36 cellular contexts compared by ENCODE assay signal in the genomic region with DNA sequence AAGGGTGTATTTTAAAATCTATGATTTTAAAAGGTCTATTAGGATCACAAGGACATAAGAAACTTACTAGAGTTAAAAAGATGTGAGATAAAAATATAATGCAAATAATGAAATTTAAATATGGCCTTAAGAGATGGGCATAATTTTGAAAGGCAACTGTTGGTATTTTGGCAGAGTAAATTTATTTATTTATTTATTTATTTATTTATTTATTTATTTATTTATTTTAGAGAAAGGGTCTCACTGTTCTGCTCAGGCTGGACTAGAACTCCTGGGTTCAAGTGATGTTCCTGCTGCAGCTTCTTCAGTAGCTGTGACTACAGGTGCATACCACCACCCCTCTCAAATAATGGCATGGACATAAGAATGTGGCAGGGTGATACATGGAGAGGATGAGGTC.
DNase-seq lines count a peak whose midpoint lies in the region; ATAC-seq, FAIRE-seq and TF ChIP-seq lines count a peak whose summit lies in the region.
"Had no signal": no experiment of that assay in that cellular context is flagged by ENCODE, and none has a peak within 500 bp of the region (broad histone marks: within the 10 kb centered on the region; RNA-seq: fewer than 3 reads in every experiment).

No MANE protein-coding gene starts in this region.

- ATAC-seq in A549 (no peak), HG03442 (IDR thresholded peaks at IDR 0.05; ENCODE audit: unreplicated experiment) (no peak)
- ATAC-seq: CD8-positive, alpha-beta T cell had no signal

- DNase-seq in A549 (ENCODE audit: low read depth in 1 of 2, low spot score in 1 of 2) (no peak), kidney (no peak), anterior cingulate cortex (lab: John Stamatoyannopoulos, UW) (no peak), NCI-H128 (lab: John Stamatoyannopoulos, UW; ENCODE audit: unreplicated experiment) (no peak), mucosa of gallbladder (ENCODE audit: low spot score) (no peak)
- DNase-seq: 8988T; ACHN; AML-193; BE2C; C1 segment of cervical spinal cord; Caco-2; Calu3; CD4-positive, alpha-beta memory T cell; CD4-positive, alpha-beta T cell; CD4-positive, CD25-positive, alpha-beta regulatory T cell; CD8-positive, alpha-beta memory T cell; CD8-positive, alpha-beta T cell; COR-L47; DMS 273 treated with DMSO at 0.1 percent for 48 hours; DMS153; DMS53; DMS79; DMS79 treated with DMSO at 0.1 percent for 48 hours; DND-41; EL had no signal

- H3K4me3 ChIP-seq in A549 (no peak overlapping the region), HEK293 (ENCODE audit: low read depth, low read length) (no peak overlapping the region), kidney (ENCODE audit: low read length in 2 of 2) (no peak overlapping the region)
- H3K4me3 ChIP-seq: BLaER1; BLaER1 treated with 17β-estradiol and CSF1 and Interleukin-3, amounts not matched to agents 10 nM and 100 nM had no signal

- TF ChIP-seq RAD21 in A549 (conservative IDR thresholded peaks at IDR 0.05 in 1 of 2, IDR thresholded peaks at IDR 0.05 in 1 of 2): no peak

- intact Hi-C loops in kidney (cut with DNase I): no loop called here

- CTCF ChIA-PET in A549 (lab: Yijun Ruan, JAX): no interaction called here
- CTCF ChIA-PET in HEK293 (lab: Yijun Ruan, JAX): no interaction called here

- no peak overlapping the region for H3K4me3 Mint-ChIP-seq in nephron
- H3K4me3 Mint-ChIP-seq: B cell; CD14-positive monocyte; CD4-positive, alpha-beta memory T cell; CD4-positive, alpha-beta T cell; CD4-positive, CD25-positive, alpha-beta regulatory T cell; CD8-positive, alpha-beta memory T cell; CD8-positive, alpha-beta T cell had no signal

- H3K4me1 Mint-ChIP-seq in nephron: peaks cover 10% of the 10 kb centered on the region
- H3K4me1 Mint-ChIP-seq: B cell; CD14-positive monocyte; CD4-positive, alpha-beta memory T cell; CD4-positive, CD25-positive, alpha-beta regulatory T cell; CD8-positive, alpha-beta memory T cell had no signal

- H3K27ac ChIP-seq in A549 (no peak overlapping the region), HEK293 (ENCODE audit: extremely low read depth, low read depth, low read length) (no peak overlapping the region), kidney (ENCODE audit: low read depth in 2 of 2, low read length in 2 of 2) (no peak overlapping the region)
- H3K27ac ChIP-seq: 22Rv1; BLaER1; BLaER1 treated with 17β-estradiol and CSF1 and Interleukin-3, amounts not matched to agents 10 nM and 100 nM; C4-2B had no signal

- no peak for TF ChIP-seq POLR2A in A549 (IDR thresholded peaks at IDR 0.05; ENCODE audit: low read length)

- H3K4me1 ChIP-seq in A549 (no peaks in the 10 kb centered on the region), HEK293 (ENCODE audit: control insufficient read depth, insufficient read depth, low read length) (no peaks in the 10 kb centered on the region), kidney (ENCODE audit: control insufficient read depth in 1 of 2, insufficient read depth in 1 of 2, low read depth in 1 of 2, low read length in 2 of 2) (peaks cover 2 to 11% of the 10 kb centered on the region in 2 donors)
- H3K4me1 ChIP-seq: BE2C; BLaER1; BLaER1 treated with 17β-estradiol and CSF1 and Interleukin-3, amounts not matched to agents 10 nM and 100 nM; Caco-2 had no signal

- POLR2A ChIA-PET in A549 (lab: Yijun Ruan, JAX): no interaction called here
- POLR2A ChIA-PET in HEK293 (lab: Yijun Ruan, JAX): no interaction called here

- H3K9ac ChIP-seq in kidney (ENCODE audit: low read length in 2 of 2): no peak overlapping the region
- H3K9ac ChIP-seq: BLaER1; BLaER1 treated with 17β-estradiol and CSF1 and Interleukin-3, amounts not matched to agents 10 nM and 100 nM had no signal

- FAIRE-seq in A549 (lab: Jason Lieb, UNC) (no peak), kidney (lab: Jason Lieb, UNC) (peak; percentile 32)
- FAIRE-seq: A204.1, D721Med had no signal

- H3K4me2 ChIP-seq in A549: no peak overlapping the region
- H3K4me2 ChIP-seq: BLaER1; BLaER1 treated with 17β-estradiol and CSF1 and Interleukin-3, amounts not matched to agents 10 nM and 100 nM had no signal

- peak overlapping the region in 2 of 3 experiments; percentile 38 to 72 for H3K27ac Mint-ChIP-seq in nephron
- H3K27ac Mint-ChIP-seq: B cell; CD14-positive monocyte; CD4-positive, alpha-beta memory T cell; CD4-positive, alpha-beta T cell; CD4-positive, CD25-positive, alpha-beta regulatory T cell; CD8-positive, alpha-beta memory T cell; CD8-positive, alpha-beta T cell had no signal

- H3K36me3 ChIP-seq in HEK293 (ENCODE audit: control insufficient read depth in 2 of 2, insufficient read depth in 1 of 2, low read length in 2 of 2): no peaks in the 10 kb centered on the region
- no peaks in the 10 kb centered on the region for H3K36me3 ChIP-seq in kidney (ENCODE audit: control insufficient read depth in 1 of 2, insufficient read depth in 2 of 2, low read length in 2 of 2)
- H3K36me3 ChIP-seq: BE2C; BLaER1; BLaER1 treated with 17β-estradiol and CSF1 and Interleukin-3, amounts not matched to agents 10 nM and 100 nM had no signal

- no peaks in the 10 kb centered on the region for H3K27me3 Mint-ChIP-seq in nephron (ENCODE audit: low read depth)
- H3K27me3 Mint-ChIP-seq: B cell; CD4-positive, alpha-beta memory T cell; CD4-positive, alpha-beta T cell; CD4-positive, CD25-positive, alpha-beta regulatory T cell; CD8-positive, alpha-beta memory T cell had no signal

- peaks cover 2% of the 10 kb centered on the region for H3K9me3 Mint-ChIP-seq in nephron

- H3K9me3 ChIP-seq in A549: no peaks in the 10 kb centered on the region
- H3K9me3 ChIP-seq in HEK293 (ENCODE audit: control insufficient read depth, insufficient read depth, low read depth, low read length): no peaks in the 10 kb centered on the region
- H3K9me3 ChIP-seq in kidney (ENCODE audit: control insufficient read depth in 1 of 2, low read length in 2 of 2): no peaks in the 10 kb centered on the region
- H3K9me3 ChIP-seq: BE2C, BLaER1, Caco-2 had no signal

- TF ChIP-seq CTCF in A549 (IDR thresholded peaks at IDR 0.05): no peak
- no peak for TF ChIP-seq CTCF in HEK293 (tag by site-specific recombination; IDR thresholded peaks at IDR 0.05)
- TF ChIP-seq CTCF in kidney (IDR thresholded peaks at IDR 0.05; ENCODE audit: borderline replicate concordance, extremely low read depth, insufficient read depth): no peak
- TF ChIP-seq CTCF in nephron (IDR thresholded peaks at IDR 0.05; ENCODE audit: unreplicated experiment in 3 of 3): no peak

- no peaks in the 10 kb centered on the region for H3K36me3 Mint-ChIP-seq in nephron (ENCODE audit: low read depth)
- H3K36me3 Mint-ChIP-seq: CD14-positive monocyte; CD4-positive, alpha-beta memory T cell; CD4-positive, CD25-positive, alpha-beta regulatory T cell; CD8-positive, alpha-beta T cell had no signal

- no peak for TF ChIP-seq EP300 in A549 (IDR thresholded peaks at IDR 0.05)

TF ChIP-seq in A549, 52 proteins besides CTCF, POLR2A, EP300 and RAD21:
- TF ChIP-seq ZFP36 (IDR thresholded peaks at IDR 0.05; ENCODE audit: borderline replicate concordance, partially characterized antibody) (no peak), HEYL (CRISPR knock-in tag; IDR thresholded peaks at IDR 0.05) (no peak), MAZ (IDR thresholded peaks at IDR 0.05; ENCODE audit: borderline replicate concordance, low read depth, low read length) (no peak), HOXB13 (CRISPR knock-in tag; IDR thresholded peaks at IDR 0.05; ENCODE audit: low read depth) (no peak), ZC3H11A (IDR thresholded peaks at IDR 0.05) (peak; percentile 37; the same call in 1 of the 2 replicates)
- TF ChIP-seq, protein P1, sequence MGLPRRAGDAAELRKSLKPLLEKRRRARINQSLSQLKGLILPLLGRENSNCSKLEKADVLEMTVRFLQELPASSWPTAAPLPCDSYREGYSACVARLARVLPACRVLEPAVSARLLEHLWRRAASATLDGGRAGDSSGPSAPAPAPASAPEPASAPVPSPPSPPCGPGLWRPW (IDR thresholded peaks at IDR 0.05): no peak
- TF ChIP-seq, protein P2, sequence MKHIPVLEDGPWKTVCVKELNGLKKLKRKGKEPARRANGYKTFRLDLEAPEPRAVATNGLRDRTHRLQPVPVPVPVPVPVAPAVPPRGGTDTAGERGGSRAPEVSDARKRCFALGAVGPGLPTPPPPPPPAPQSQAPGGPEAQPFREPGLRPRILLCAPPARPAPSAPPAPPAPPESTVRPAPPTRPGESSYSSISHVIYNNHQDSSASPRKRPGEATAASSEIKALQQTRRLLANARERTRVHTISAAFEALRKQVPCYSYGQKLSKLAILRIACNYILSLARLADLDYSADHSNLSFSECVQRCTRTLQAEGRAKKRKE (CRISPR knock-in tag; IDR thresholded peaks at IDR 0.05; ENCODE audit: low read depth): no peak

TF ChIP-seq in HEK293, 187 proteins besides CTCF, POLR2A, EP300 and RAD21 (continues in another document):
- TF ChIP-seq ZNF623 (tag by site-specific recombination; IDR thresholded peaks at IDR 0.05) (peak; percentile 39; the same call in 1 of the 2 replicates), ZNF426 (tag by site-specific recombination; IDR thresholded peaks at IDR 0.05) (peak; percentile 53), ZNF530 (tag by site-specific recombination; IDR thresholded peaks at IDR 0.05; ENCODE audit: low read depth) (no peak), ZIC2 (tag by site-specific recombination; IDR thresholded peaks at IDR 0.05) (no peak), ZBTB7A (tag by site-specific recombination; IDR thresholded peaks at IDR 0.05; ENCODE audit: low read depth) (no peak), ZNF302 (tag by site-specific recombination; IDR thresholded peaks at IDR 0.05; ENCODE audit: low read depth) (no peak), YY1 (tag by site-specific recombination; IDR thresholded peaks at IDR 0.05) (no peak), HOXD13 (CRISPR knock-in tag; IDR thresholded peaks at IDR 0.05; ENCODE audit: borderline replicate concordance) (no peak), ZXDB (tag by site-specific recombination; IDR thresholded peaks at IDR 0.05) (no peak), ZBTB48 (tag by site-specific recombination; IDR thresholded peaks at IDR 0.05) (no peak), ZNF394 (tag by site-specific recombination; IDR thresholded peaks at IDR 0.05; ENCODE audit: borderline replicate concordance) (peak; percentile 68), ZNF10 (tag by site-specific recombination; IDR thresholded peaks at IDR 0.05) (no peak), ZNF555 (tag by site-specific recombination; conservative IDR thresholded peaks at IDR 0.05) (peak; percentile 67), ZNF670 (tag by site-specific recombination; IDR thresholded peaks at IDR 0.05; ENCODE audit: low read depth) (no peak)
